Comparison of ENCODE assay signal across 30 cellular contexts in the genomic region with DNA sequence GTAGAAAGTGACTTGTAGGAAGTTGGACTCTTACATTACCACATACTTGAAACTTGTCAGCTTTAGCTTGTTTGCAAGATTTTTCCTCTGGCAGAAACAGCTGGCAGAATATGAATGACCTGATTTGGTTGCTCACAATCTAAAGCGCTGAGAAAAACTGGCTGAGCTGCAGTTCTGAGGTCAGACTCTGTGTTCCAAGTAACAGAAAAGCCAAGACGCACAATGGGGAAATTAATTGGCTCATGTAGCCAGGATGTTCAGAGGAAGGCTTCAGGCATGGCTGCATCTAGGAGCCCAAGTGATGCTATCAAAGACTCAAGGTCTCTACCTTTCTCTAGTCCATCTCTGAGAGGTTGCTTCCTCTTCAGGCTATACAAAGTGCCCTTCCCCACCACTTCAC. TPM values are rescaled to one million over a fixed set of nuclear protein-coding genes. Genes with fewer than 3 reads are reported as not detected.
DNase-seq lines count a peak whose midpoint lies in the region; ATAC-seq and TF ChIP-seq lines count a peak whose summit lies in the region.
"Had no signal": no experiment of that assay in that cellular context is flagged by ENCODE, and none has a peak within 500 bp of the region (broad histone marks: within the 10 kb centered on the region; RNA-seq: fewer than 3 reads in every experiment).

No MANE protein-coding gene starts in this region.

- no peaks in the 10 kb centered on the region for H3K27me3 ChIP-seq in adipocyte (replicated peaks; ENCODE audit: control insufficient read depth, insufficient read depth, low read length)
- no peaks in the 10 kb centered on the region for H3K27me3 ChIP-seq in effector memory CD4-positive, alpha-beta T cell (replicated peaks; ENCODE audit: control insufficient read depth, insufficient read depth, low read length, poor library complexity, severe bottlenecking)
- H3K27me3 ChIP-seq: pancreas, uterus had no signal

- H3K9me2 ChIP-seq in OCI-LY7 (ENCODE audit: insufficient read depth, low read length), result no peaks in the 10 kb centered on the region

- no peak overlapping the region for H2AFZ ChIP-seq in OCI-LY7 (ENCODE audit: low read length)
- H2AFZ ChIP-seq: GM23338 had no signal

- peaks cover 58% of the 10 kb centered on the region for H3K4me1 ChIP-seq in adipocyte (ENCODE audit: control insufficient read depth, insufficient read depth, low read length)
- no peaks in the 10 kb centered on the region for H3K4me1 ChIP-seq in effector memory CD4-positive, alpha-beta T cell (ENCODE audit: control insufficient read depth, insufficient read depth, low read length, poor library complexity, severe bottlenecking)
- H3K4me1 ChIP-seq in OCI-LY7 (ENCODE audit: insufficient read depth, low read length, poor library complexity, severe bottlenecking), result no peaks in the 10 kb centered on the region
- H3K4me1 ChIP-seq: uterus had no signal

- ATAC-seq in sciatic nerve (peak; percentile 51), GM18870 (IDR thresholded peaks at IDR 0.05; ENCODE audit: unreplicated experiment) (no peak)
- ATAC-seq: GM23338; PC-3; stimulated activated naive CD8-positive, alpha-beta T cell treated with anti-CD3 and anti-CD28 coated beads, Interleukin-15, Interleukin-2, amounts not matched to agents 100 U/mL and 50 U/mL, for 24 hours had no signal

- POLR2A ChIA-PET in OCI-LY7 (lab: Charles Lee), result no interaction called here

- peak overlapping the region; percentile 5 for H3K9ac ChIP-seq in adipocyte (ENCODE audit: low read length)

- H3K36me3 ChIP-seq in adipocyte (ENCODE audit: control insufficient read depth, insufficient read depth, low read length, severe bottlenecking) (peaks cover 8% of the 10 kb centered on the region), OCI-LY7 (ENCODE audit: insufficient read depth, low read length) (no peaks in the 10 kb centered on the region)
- H3K36me3 ChIP-seq in effector memory CD4-positive, alpha-beta T cell (ENCODE audit: control insufficient read depth, insufficient read depth, low read length), result no peaks in the 10 kb centered on the region
- H3K36me3 ChIP-seq: esophagus muscularis mucosa, pancreas, uterus had no signal

- BruUV-seq in OCI-LY7 (replicated peaks; lab: Mats Ljungman, UMichigan), result no TSS peak

- H3K79me2 ChIP-seq in OCI-LY7 (ENCODE audit: insufficient read depth, low read depth, low read length), result no peaks in the 10 kb centered on the region

- H3K9me3 ChIP-seq in adipocyte (ENCODE audit: control insufficient read depth, low read length), result no peaks in the 10 kb centered on the region
- no peaks in the 10 kb centered on the region for H3K9me3 ChIP-seq in effector memory CD4-positive, alpha-beta T cell (ENCODE audit: control insufficient read depth, low read length)
- H3K9me3 ChIP-seq in OCI-LY7 (ENCODE audit: low read length), result no peaks in the 10 kb centered on the region
- H3K9me3 ChIP-seq: esophagus muscularis mucosa, pancreas, uterus had no signal

- no peak overlapping the region for H3K4me3 ChIP-seq in adipocyte (ENCODE audit: low read length)
- no peak overlapping the region for H3K4me3 ChIP-seq in fibroblast of the aortic adventitia (ENCODE audit: low read depth, low read length)
- no peak overlapping the region for H3K4me3 ChIP-seq in effector memory CD4-positive, alpha-beta T cell (ENCODE audit: insufficient read depth, low read depth, low read length, poor library complexity, severe bottlenecking)
- no peak overlapping the region for H3K4me3 ChIP-seq in OCI-LY7 (ENCODE audit: low read depth, low read length, poor library complexity, severe bottlenecking)
- H3K4me3 ChIP-seq: esophagus muscularis mucosa, GM23338, pancreas, uterus had no signal

- no peak overlapping the region for H3K27ac ChIP-seq in effector memory CD4-positive, alpha-beta T cell (ENCODE audit: insufficient read depth, low read length, poor library complexity, severe bottlenecking)
- no peak overlapping the region for H3K27ac ChIP-seq in OCI-LY7 (ENCODE audit: low read depth, low read length, poor library complexity, severe bottlenecking)
- H3K27ac ChIP-seq: esophagus muscularis mucosa, pancreas, uterus had no signal

- H3K4me2 ChIP-seq in OCI-LY7 (ENCODE audit: low read length), result no peak overlapping the region
- H3K4me2 ChIP-seq: GM23338 had no signal

- CTCF ChIA-PET in OCI-LY7 (lab: Charles Lee; ENCODE audit: unreplicated experiment), result no interaction called here

- H4K20me1 ChIP-seq in OCI-LY7 (ENCODE audit: insufficient read depth, low read length), result no peaks in the 10 kb centered on the region

- DNase-seq in GM03348 (ENCODE audit: low spot score) (peak; percentile 20), adipocyte (ENCODE audit: low read depth) (peak; percentile 14), fibroblast of the aortic adventitia (ENCODE audit: low read depth) (peak; percentile 95), sciatic nerve (ENCODE audit: low spot score) (no peak), activated gamma-delta T cell (lab: John Stamatoyannopoulos, UW) (no peak), OCI-LY7 (ENCODE audit: low spot score) (no peak)
- DNase-seq in effector memory CD4-positive, alpha-beta T cell, result no peak
- DNase-seq: activated CD4-positive, alpha-beta T cell treated with anti-CD3 and anti-CD28 coated beads for 1 hour; activated CD8-positive, alpha-beta memory T cell treated with anti-CD3 and anti-CD28 coated beads for 24 hours; activated effector memory CD4-positive, alpha-beta T cell treated with Interleukin-2 at 50 U/mL for 16 hours; activated naive CD8-positive, alpha-beta T cell treated with anti-CD3 and anti-CD28 coated beads, Interleukin-2, amount 10 ng/mL, durations not matched to agents 7 days and 5 days; CD4-positive, alpha-beta T cell; dermis blood vessel endothelial cell; HFFc6; hippocampal formation; KG1; mesenchymal stem cell; MM.1S; NCI-H1930; NCI-H526; pancreas; PC-3; stimulated activated CD4-positive, alpha-beta T cell treated with anti-CD3 and anti-CD28 coated beads, Interleukin-2, amount 100 ng/mL, for 24 hours; stimulated activated naive CD8-positive, alpha-beta T cell treated with anti-CD3 and anti-CD28 coated beads, Interleukin-15, Interleukin-2, amounts not matched to agents 100 U/mL and 50 U/mL, for 24 hours; uterus had no signal

- intact Hi-C loops in sciatic nerve (cut with DNase I), result no loop called here
- intact Hi-C loops in OCI-LY7 (cut with micrococcal nuclease; ENCODE audit: unreplicated experiment), result no loop called here

- no peak for TF ChIP-seq CTCF in fibroblast of the aortic adventitia (IDR thresholded peaks at IDR 0.05; ENCODE audit: insufficient read depth, low read length)
- no peak for TF ChIP-seq CTCF in OCI-LY7 (conservative IDR thresholded peaks at IDR 0.05; ENCODE audit: low read length)

RNA-seq across cellular contexts. Expression of a gene that starts 27.0 kb away (rescaled TPM):
- 1.1 and 16.3 TPM in 2 replicates for total RNA-seq in fibroblast of the aortic adventitia (ENCODE audit: low replicate concordance)
- 14.6 TPM for total RNA-seq in sciatic nerve
- total RNA-seq in OCI-LY7 (2014; rRNA removed; shearing (Covaris generic)), result not detected in 2 replicates
- total RNA-seq in OCI-LY7 (2022), result not detected in 2 replicates
- total RNA-seq: activated naive CD8-positive, alpha-beta T cell treated with anti-CD3 and anti-CD28 coated beads, Interleukin-2, amount 10 ng/mL, durations not matched to agents 7 days and 5 days; CD4-positive, alpha-beta T cell; HT1080; T-helper 2 cell treated with Interferon-gamma antibody and Interleukin-4, amounts not matched to agents 100 ng/mL and 5 ng/mL, for 36 hours had no signal

Comparison
In these comparisons a context has a peak if more than half of its experiments do, and no peak if none do; other contexts are left out.
1. DNase-seq: peak in GM03348 (single experiment), adipocyte (single experiment) and fibroblast of the aortic adventitia (single experiment); none in sciatic nerve (single experiment), activated gamma-delta T cell (single experiment), effector memory CD4-positive, alpha-beta T cell (0 of 3) and OCI-LY7 (single experiment).